8 cellular contexts compared by ENCODE assay signal in the genomic region with DNA sequence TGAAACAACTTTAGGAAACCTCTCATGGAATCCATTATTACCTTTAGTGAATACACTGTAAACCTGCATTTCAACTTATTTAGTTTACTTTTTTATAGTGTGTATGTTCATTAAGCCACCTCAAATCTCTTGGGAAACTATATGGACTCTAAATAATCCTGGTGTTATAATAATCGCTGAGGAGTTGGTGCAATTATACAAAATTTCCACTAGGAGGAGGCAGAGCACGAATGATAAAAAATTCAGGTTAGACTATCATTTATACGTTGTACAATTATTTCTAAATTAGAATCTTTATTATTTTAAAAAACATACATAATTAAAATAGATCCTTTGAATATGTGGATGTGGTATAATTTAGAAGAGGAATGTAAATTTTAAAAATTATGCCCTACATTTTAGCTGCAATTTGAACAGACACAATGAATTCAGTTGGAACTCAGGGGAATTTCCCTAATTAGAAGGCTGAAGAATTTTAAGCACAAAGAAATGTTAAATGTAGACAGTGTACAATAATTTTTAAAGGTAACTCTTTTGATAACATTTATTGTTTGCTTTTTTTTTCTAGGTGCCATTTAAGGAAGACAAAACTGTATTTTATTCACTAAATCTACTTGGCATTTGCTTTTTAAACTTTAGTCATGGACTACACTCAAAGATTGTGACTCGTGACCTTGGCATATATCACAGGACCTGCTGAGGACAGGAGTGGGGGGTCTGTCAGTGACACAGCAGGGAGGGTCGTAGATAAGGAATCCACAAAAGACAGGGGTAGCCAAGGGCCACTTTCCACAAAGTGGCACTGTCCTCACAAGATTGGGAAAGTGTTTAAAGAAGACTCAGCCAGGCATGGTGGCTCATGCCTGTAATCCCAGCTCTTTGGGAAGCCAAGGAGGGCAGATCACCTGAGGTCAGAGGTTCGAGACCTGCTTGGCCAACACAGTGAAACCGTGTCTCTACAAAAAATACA. TPM values are rescaled to one million over a fixed set of nuclear protein-coding genes. Genes with fewer than 3 reads are reported as not detected.
A peak's percentile ranks its signal among the peaks of the same experiment; 100 is the strongest.
DNase-seq lines count a peak whose midpoint lies in the region; ATAC-seq and TF ChIP-seq lines count a peak whose summit lies in the region.

No MANE protein-coding gene starts in this region.

- TF ChIP-seq CTCF in astrocyte of the cerebellum (IDR thresholded peaks at IDR 0.05; ENCODE audit: low read depth, low read length, missing control alignments): peak; percentile 46

- ATAC-seq in left colon (peak; percentile 36), GM18870 (IDR thresholded peaks at IDR 0.05; ENCODE audit: unreplicated experiment) (no peak)

- no peak overlapping the region for H3K4me3 ChIP-seq in astrocyte of the cerebellum (ENCODE audit: low read depth, low read length)

- DNase-seq in DMS79 treated with DMSO at 0.1 percent for 48 hours (lab: John Stamatoyannopoulos, UW): peak; percentile 77
- DNase-seq in DMS79 (lab: John Stamatoyannopoulos, UW): no peak
- DNase-seq in NCI-H146 (lab: John Stamatoyannopoulos, UW): peak; percentile 40
- peak; percentile 16 for DNase-seq in astrocyte of the cerebellum (ENCODE audit: low read depth)
- DNase-seq in left colon: no peak
- DNase-seq in activated CD4-positive, CD25-positive, alpha-beta regulatory T cell (lab: John Stamatoyannopoulos, UW): no peak
- DNase-seq in activated CD8-positive, alpha-beta memory T cell treated with anti-CD3 and anti-CD28 coated beads, Interleukin-2, amount 50 U/mL, for 4 hours: no peak

- in situ Hi-C loops in astrocyte of the cerebellum (cut with HindIII; ENCODE audit: low sequenced_read_pairs): loop anchor here (5.0 kb wide), 1 partner anchor 43 kb away; no protein-coding TSS in a partner anchor

- intact Hi-C loops in left colon (cut with DNase I, micrococcal nuclease): loop anchor here in 1 of 2 donors (5.0 kb wide), 1 partner anchor 333 kb away; no protein-coding TSS in a partner anchor

RNA-seq across cellular contexts. Expression of a gene that starts 45.5 kb away (rescaled TPM):
- total RNA-seq in left colon: 10 to 100 TPM; 15.8 to 17.4 TPM

RNA-seq across cellular contexts. Expression of a gene that starts 50.6 kb away (rescaled TPM):
- total RNA-seq in left colon: 10 to 100 TPM in 1 of 2 donors, 1 to 10 TPM in 1; 4.1 to 17.2 TPM

Comparison
In these comparisons a context has a peak if more than half of its experiments do, and no peak if none do; other contexts are left out.
1. DNase-seq: peak in DMS79 treated with DMSO at 0.1 percent for 48 hours (single experiment), NCI-H146 (single experiment) and astrocyte of the cerebellum (single experiment); none in DMS79 (single experiment), left colon (0 of 2), activated CD4-positive, CD25-positive, alpha-beta regulatory T cell (0 of 4) and activated CD8-positive, alpha-beta memory T cell treated with anti-CD3 and anti-CD28 coated beads, Interleukin-2, amount 50 U/mL, for 4 hours (single experiment).